Comparison of ENCODE assay signal across 15 cellular contexts in the genomic region with DNA sequence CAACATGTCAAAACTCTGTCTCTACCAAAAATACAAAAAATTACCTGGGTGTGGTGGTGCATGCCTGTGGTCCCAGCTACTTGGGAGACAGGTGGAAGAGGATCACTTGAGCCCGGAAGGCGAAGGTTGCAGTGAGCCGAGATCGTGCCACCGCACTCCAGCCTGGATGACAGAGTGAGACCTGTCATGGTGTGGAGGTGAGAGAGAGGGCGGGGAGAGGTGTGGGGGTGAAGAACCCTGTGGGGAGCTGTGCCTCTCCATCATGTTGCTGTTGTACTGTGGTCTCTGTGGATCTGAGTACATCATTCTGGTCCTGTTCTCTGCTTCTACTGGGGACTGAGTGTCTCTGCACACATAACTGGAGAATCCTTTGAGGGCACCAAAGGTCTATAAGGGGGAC. TPM values are rescaled to one million over a fixed set of nuclear protein-coding genes. Genes with fewer than 3 reads are reported as not detected.
DNase-seq lines count a peak whose midpoint lies in the region; ATAC-seq and TF ChIP-seq lines count a peak whose summit lies in the region.
"Had no signal": no experiment of that assay in that cellular context is flagged by ENCODE, and none has a peak within 500 bp of the region (broad histone marks: within the 10 kb centered on the region; RNA-seq: fewer than 3 reads in every experiment).

No MANE protein-coding gene starts in this region.

- peak overlapping the region; percentile 89 for H3K4me2 ChIP-seq in hepatocyte

- TF ChIP-seq CTCF in activated CD8-positive, alpha-beta T cell treated with anti-CD3 and anti-CD28 coated beads for 36 hours (IDR thresholded peaks at IDR 0.05): no peak
- TF ChIP-seq CTCF in hepatocyte (IDR thresholded peaks at IDR 0.05; ENCODE audit: poor library complexity) (no peak), vagina (IDR thresholded peaks at IDR 0.05) (no peak)

- intact Hi-C loops in activated CD8-positive, alpha-beta T cell treated with anti-CD3 and anti-CD28 coated beads for 36 hours (cut with micrococcal nuclease): no loop called here
- intact Hi-C loops in vagina (cut with DNase I): no loop called here

- H3K4me1 ChIP-seq in hepatocyte (ENCODE audit: insufficient read depth): peaks cover under 1% of the 10 kb centered on the region
- peaks cover 45% of the 10 kb centered on the region for H3K4me1 ChIP-seq in vagina
- H3K4me1 ChIP-seq: prostate gland had no signal

- POLR2A ChIA-PET in activated CD8-positive, alpha-beta T cell treated with anti-CD3 and anti-CD28 coated beads for 36 hours (lab: Charles Lee): interaction anchor here (0.7 to 2.6 kb wide), 6 partner anchors 11 to 59 kb away, joined by 3 to 9 read pairs (median 4); no protein-coding TSS in a partner anchor

- no peak overlapping the region for H3K4me3 Mint-ChIP-seq in activated CD8-positive, alpha-beta T cell treated with anti-CD3 and anti-CD28 coated beads for 36 hours

- H4K20me1 ChIP-seq in hepatocyte (ENCODE audit: insufficient read depth, poor library complexity, severe bottlenecking): no peaks in the 10 kb centered on the region

- H3K4me1 Mint-ChIP-seq in activated CD8-positive, alpha-beta T cell treated with anti-CD3 and anti-CD28 coated beads for 36 hours (ENCODE audit: low read depth): peaks cover 53% of the 10 kb centered on the region

- CTCF ChIA-PET in activated CD8-positive, alpha-beta T cell treated with anti-CD3 and anti-CD28 coated beads for 36 hours (lab: Charles Lee): interaction anchor here (0.8 to 8.4 kb wide), 7 partner anchors 8 to 63 kb away, joined by 3 to 86 read pairs (median 7); partner anchors contain the start of gene RGS14

- no peak for TF ChIP-seq POLR2A in vagina (IDR thresholded peaks at IDR 0.05)

- H3K27me3 Mint-ChIP-seq in activated CD8-positive, alpha-beta T cell treated with anti-CD3 and anti-CD28 coated beads for 36 hours: no peaks in the 10 kb centered on the region

- no peak overlapping the region for H3K27ac ChIP-seq in hepatocyte
- peak overlapping the region; percentile 62 for H3K27ac ChIP-seq in vagina
- H3K27ac ChIP-seq: brain microvascular endothelial cell had no signal

- H3K79me2 ChIP-seq in hepatocyte: peaks cover 5% of the 10 kb centered on the region

- H3K36me3 ChIP-seq in hepatocyte (replicated peaks; ENCODE audit: insufficient read depth, low read depth) (no peaks in the 10 kb centered on the region), vagina (no peaks in the 10 kb centered on the region)
- H3K36me3 ChIP-seq: brain microvascular endothelial cell, prostate gland had no signal

- peaks cover 38% of the 10 kb centered on the region for H3K36me3 Mint-ChIP-seq in activated CD8-positive, alpha-beta T cell treated with anti-CD3 and anti-CD28 coated beads for 36 hours (ENCODE audit: low read depth)

- no peak overlapping the region for H3K4me3 ChIP-seq in hepatocyte
- no peak overlapping the region for H3K4me3 ChIP-seq in vagina
- H3K4me3 ChIP-seq: prostate gland had no signal

- H3K27ac Mint-ChIP-seq in activated CD8-positive, alpha-beta T cell treated with anti-CD3 and anti-CD28 coated beads for 36 hours: peak overlapping the region; percentile 86

- peak; percentile 42 for DNase-seq in activated naive CD4-positive, alpha-beta T cell treated with Interleukin-2 at 50 U/mL for 16 hours
- no peak for DNase-seq in activated naive CD4-positive, alpha-beta T cell (lab: John Stamatoyannopoulos, UW)
- DNase-seq in activated CD8-positive, alpha-beta T cell treated with anti-CD3 and anti-CD28 coated beads for 36 hours: peak; percentile 46
- DNase-seq in hepatocyte (ENCODE audit: low spot score) (no peak), vagina (ENCODE audit: extremely low spot score in 2 of 2) (no peak), NCI-H446 (lab: John Stamatoyannopoulos, UW) (no peak), EL (no peak), NCI-H1436 (lab: John Stamatoyannopoulos, UW) (no peak)
- DNase-seq: brain microvascular endothelial cell, DMS 273 treated with DMSO at 0.1 percent for 48 hours, NCI-H146, NCI-H446 treated with DMSO at 0.1 percent for 48 hours, PC-3 had no signal

- peak; percentile 40 for ATAC-seq in activated CD8-positive, alpha-beta T cell treated with anti-CD3 and anti-CD28 coated beads for 36 hours
- ATAC-seq: PC-3 had no signal

- WGBS in hepatocyte (ENCODE audit: low lambda C conversion rate, missing lambda C conversion rate): 93% methylated on average over 6 of the region's 6 CpGs

- no peak overlapping the region for H2AFZ ChIP-seq in hepatocyte

- no peaks in the 10 kb centered on the region for H3K27me3 ChIP-seq in hepatocyte
- no peaks in the 10 kb centered on the region for H3K27me3 ChIP-seq in vagina
- H3K27me3 ChIP-seq: brain microvascular endothelial cell had no signal

- H3K9me3 ChIP-seq in hepatocyte (ENCODE audit: low read depth): no peaks in the 10 kb centered on the region
- H3K9me3 ChIP-seq in vagina: no peaks in the 10 kb centered on the region
- H3K9me3 ChIP-seq: prostate gland had no signal

- H3K9me3 Mint-ChIP-seq in activated CD8-positive, alpha-beta T cell treated with anti-CD3 and anti-CD28 coated beads for 36 hours: no peaks in the 10 kb centered on the region

- no peaks in the 10 kb centered on the region for H3K9me2 ChIP-seq in hepatocyte (replicated peaks; ENCODE audit: insufficient read depth)

RNA-seq across cellular contexts. Expression of gene SLC34A1, which starts 11.3 kb away (rescaled TPM):
- under 1 TPM; 0.29 to 0.43 TPM for total RNA-seq in activated CD8-positive, alpha-beta T cell treated with anti-CD3 and anti-CD28 coated beads for 36 hours
- 0.12 TPM in 1 of 2 replicates, not detected in the other for total RNA-seq in hepatocyte
- 0.33 TPM in 1 of 2 replicates, not detected in the other for polyA plus RNA-seq in hepatocyte
- not detected for total RNA-seq in vagina
- total RNA-seq: prostate gland, temporal lobe had no signal

RNA-seq across cellular contexts. Expression of gene RGS14, which starts 15.2 kb away (rescaled TPM):
- total RNA-seq in activated CD8-positive, alpha-beta T cell treated with anti-CD3 and anti-CD28 coated beads for 36 hours: 10 to 100 TPM; 50.4 to 52.5 TPM
- 26.1 and 36.5 TPM in 2 replicates for total RNA-seq in hepatocyte
- 30.7 and 37.0 TPM in 2 replicates for polyA plus RNA-seq in hepatocyte
- 49.1 TPM for total RNA-seq in vagina

RNA-seq across cellular contexts. Expression of gene LMAN2, which starts 21.4 kb away (rescaled TPM):
- total RNA-seq in activated CD8-positive, alpha-beta T cell treated with anti-CD3 and anti-CD28 coated beads for 36 hours: 10 to 100 TPM; 79.9 to 87.5 TPM
- total RNA-seq in hepatocyte: 357 and 366 TPM in 2 replicates
- 381 and 391 TPM in 2 replicates for polyA plus RNA-seq in hepatocyte
- total RNA-seq in vagina: 166 TPM

RNA-seq across cellular contexts. Expression of gene PFN3, which starts 27.6 kb away (rescaled TPM):
- total RNA-seq in activated CD8-positive, alpha-beta T cell treated with anti-CD3 and anti-CD28 coated beads for 36 hours: not detected
- total RNA-seq in hepatocyte (not detected in 2 replicates), vagina (not detected)
- not detected in 2 replicates for polyA plus RNA-seq in hepatocyte
- total RNA-seq: PC-3, prostate gland had no signal

RNA-seq across cellular contexts. Expression of gene F12, which starts 36.5 kb away (rescaled TPM):
- 1 to 10 TPM; 7.9 TPM for total RNA-seq in activated CD8-positive, alpha-beta T cell treated with anti-CD3 and anti-CD28 coated beads for 36 hours
- total RNA-seq in hepatocyte (16.5 and 18.2 TPM in 2 replicates), vagina (5.2 TPM)
- 46.6 and 49.8 TPM in 2 replicates for polyA plus RNA-seq in hepatocyte

Comparison
In these comparisons a context has a peak if more than half of its experiments do, and no peak if none do; other contexts are left out.
1. DNase-seq: peak in activated naive CD4-positive, alpha-beta T cell treated with Interleukin-2 at 50 U/mL for 16 hours (single experiment) and activated CD8-positive, alpha-beta T cell treated with anti-CD3 and anti-CD28 coated beads for 36 hours (single experiment); none in activated naive CD4-positive, alpha-beta T cell (0 of 4), hepatocyte (single experiment), vagina (0 of 2), NCI-H446 (0 of 2), EL (single experiment) and NCI-H1436 (single experiment).